ENCODE assay signal across 1 cellular context in genomic region chr3:15180042-15180611, GRCh38.
TF ChIP-seq lines count a peak whose summit lies in the region.

No MANE protein-coding gene starts in this region.

TF ChIP-seq in HepG2, 621 proteins besides CTCF, POLR2A, EP300 and RAD21 (continued from another document):
- TF ChIP-seq SP1 (IDR thresholded peaks at IDR 0.05) (no peak), SP1 (CRISPR knock-in tag; IDR thresholded peaks at IDR 0.05) (no peak), GATAD2A (CRISPR knock-in tag; IDR thresholded peaks at IDR 0.05) (no peak), ZNF367 (CRISPR knock-in tag; IDR thresholded peaks at IDR 0.05; ENCODE audit: borderline replicate concordance) (no peak), ZNF274 (CRISPR knock-in tag; IDR thresholded peaks at IDR 0.05) (no peak), FOXM1 (CRISPR knock-in tag; IDR thresholded peaks at IDR 0.05) (no peak), HMGXB4 (CRISPR knock-in tag; IDR thresholded peaks at IDR 0.05; ENCODE audit: borderline replicate concordance in 1 of 2, low read depth in 1 of 2) (no peak), E2F5 (CRISPR knock-in tag; conservative IDR thresholded peaks at IDR 0.05) (no peak)
